8 cellular contexts compared by ENCODE assay signal in the genomic region with DNA sequence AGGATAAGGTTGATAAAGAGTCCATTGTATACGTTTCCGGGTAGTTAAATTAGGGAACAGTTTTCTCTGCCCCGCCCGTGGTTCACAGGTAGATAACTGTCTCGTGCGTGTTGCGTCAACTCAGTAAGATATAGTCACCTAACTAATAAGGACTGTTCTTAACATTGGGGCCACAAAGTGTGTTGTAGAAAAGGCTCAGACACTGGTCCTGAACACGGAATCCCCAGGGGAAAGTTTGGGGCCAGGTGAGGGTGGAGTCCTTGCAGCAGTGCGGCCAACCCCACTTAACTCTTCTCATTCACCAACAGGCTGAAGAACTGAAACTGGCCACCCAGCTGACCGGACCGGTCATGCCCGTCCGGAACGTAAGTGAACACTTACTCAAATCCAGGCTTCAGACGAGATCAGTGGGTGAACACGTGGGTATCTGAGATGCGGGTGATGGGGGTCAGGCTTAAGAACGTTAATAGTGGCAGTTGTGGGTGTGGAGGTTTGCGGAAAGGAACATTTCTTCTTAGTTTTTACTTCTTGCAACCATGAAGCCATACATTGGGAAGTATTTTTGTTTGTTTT. TPM values are rescaled to one million over a fixed set of nuclear protein-coding genes. Genes with fewer than 3 reads are reported as not detected.
DNase-seq lines count a peak whose midpoint lies in the region; ATAC-seq and TF ChIP-seq lines count a peak whose summit lies in the region.

No MANE protein-coding gene starts in this region.

- no peaks in the 10 kb centered on the region for H3K9me2 ChIP-seq in MM.1S (replicated peaks; ENCODE audit: insufficient read depth, low read length)

- H3K36me3 Mint-ChIP-seq in CD8-positive, alpha-beta memory T cell: peaks cover 14 to 58% (median 15%) of the 10 kb centered on the region in 3 donors
- peaks cover 0 to 44% (median 15%) of the 10 kb centered on the region in 3 donors for H3K36me3 Mint-ChIP-seq in naive thymus-derived CD8-positive, alpha-beta T cell

- H3K27me3 Mint-ChIP-seq in CD8-positive, alpha-beta memory T cell: no peaks in the 10 kb centered on the region
- H3K27me3 Mint-ChIP-seq in naive thymus-derived CD8-positive, alpha-beta T cell: no peaks in the 10 kb centered on the region

- H3K9me3 ChIP-seq in CD8-positive, alpha-beta memory T cell (ENCODE audit: low read length): no peaks in the 10 kb centered on the region
- no peaks in the 10 kb centered on the region for H3K9me3 ChIP-seq in MM.1S (replicated peaks; ENCODE audit: insufficient read depth, low read length)

- H3K4me3 ChIP-seq in CD8-positive, alpha-beta memory T cell (ENCODE audit: low read length): peak overlapping the region; percentile 84
- peak overlapping the region; percentile 83 for H3K4me3 ChIP-seq in MM.1S (ENCODE audit: low read length)
- peak overlapping the region; percentile 89 for H3K4me3 ChIP-seq in choroid plexus epithelial cell (ENCODE audit: low read depth, low read length)

- peaks cover 57 to 71% (median 64%) of the 10 kb centered on the region in 3 donors for H3K4me1 Mint-ChIP-seq in CD8-positive, alpha-beta memory T cell
- peaks cover 31 to 68% (median 62%) of the 10 kb centered on the region in 4 donors for H3K4me1 Mint-ChIP-seq in naive thymus-derived CD8-positive, alpha-beta T cell

- TF ChIP-seq CTCF in MM.1S (IDR thresholded peaks at IDR 0.05; ENCODE audit: low read length) (no peak), choroid plexus epithelial cell (conservative IDR thresholded peaks at IDR 0.05; ENCODE audit: low read depth, low read length) (no peak)

- H3K4me1 ChIP-seq in CD8-positive, alpha-beta memory T cell (ENCODE audit: insufficient read depth, low read length): peaks cover 52% of the 10 kb centered on the region
- peaks cover 8% of the 10 kb centered on the region; the same call in 1 of the 2 replicates for H3K4me1 ChIP-seq in MM.1S (ENCODE audit: low read length)

- ATAC-seq in naive thymus-derived CD8-positive, alpha-beta T cell: no peak
- no peak for ATAC-seq in HG02678 (IDR thresholded peaks at IDR 0.05; ENCODE audit: unreplicated experiment)

- H3K36me3 ChIP-seq in CD8-positive, alpha-beta memory T cell (ENCODE audit: insufficient read depth, low read length): peaks cover 39% of the 10 kb centered on the region
- H3K36me3 ChIP-seq in MM.1S (replicated peaks; ENCODE audit: insufficient read depth, low read length): no peaks in the 10 kb centered on the region

- peak overlapping the region; percentile 87 to 99 (median 95) for H3K4me3 Mint-ChIP-seq in CD8-positive, alpha-beta memory T cell
- H3K4me3 Mint-ChIP-seq in naive thymus-derived CD8-positive, alpha-beta T cell: peak overlapping the region; percentile 81 to 98 (median 92)

- CTCF ChIA-PET in CD8-positive, alpha-beta memory T cell (lab: Charles Lee): interaction anchor here (1.2 kb wide), 1 partner anchor 32 kb away, joined by 4 read pairs; no protein-coding TSS in a partner anchor

- POLR2A ChIA-PET in CD8-positive, alpha-beta memory T cell (lab: Charles Lee): interaction anchor here (1.1 to 1.2 kb wide), 2 partner anchors 13 to 54 kb away, joined by 3 to 4 read pairs; partner anchors contain the start of genes CPNE7 and SPG7
- POLR2A ChIA-PET in naive thymus-derived CD8-positive, alpha-beta T cell (lab: Charles Lee): interaction anchor here (1.0 to 2.1 kb wide), 5 partner anchors 8 to 315 kb away, joined by 3 to 6 read pairs (median 4); partner anchors contain the start of gene CPNE7

- H3K9ac ChIP-seq in MM.1S (ENCODE audit: low read length): peak overlapping the region; percentile 93; the same call in 1 of the 2 replicates

- H3K79me2 ChIP-seq in MM.1S (ENCODE audit: low read length): peaks cover 24% of the 10 kb centered on the region

- peaks cover 31% of the 10 kb centered on the region for H3F3A ChIP-seq in MM.1S (ENCODE audit: insufficient read depth, low read length)

- H3K27ac ChIP-seq in CD8-positive, alpha-beta memory T cell (ENCODE audit: low read depth, low read length): peak overlapping the region; percentile 97
- no peak overlapping the region for H3K27ac ChIP-seq in MM.1S (ENCODE audit: low read length)

- no peaks in the 10 kb centered on the region for H3K9me3 Mint-ChIP-seq in CD8-positive, alpha-beta memory T cell
- H3K9me3 Mint-ChIP-seq in naive thymus-derived CD8-positive, alpha-beta T cell: no peaks in the 10 kb centered on the region

- no peaks in the 10 kb centered on the region for H3K27me3 ChIP-seq in CD8-positive, alpha-beta memory T cell (ENCODE audit: insufficient read depth, low read length, poor library complexity, severe bottlenecking)
- H3K27me3 ChIP-seq in MM.1S (replicated peaks; ENCODE audit: insufficient read depth, low read length): no peaks in the 10 kb centered on the region

- peaks cover 16% of the 10 kb centered on the region for H4K20me1 ChIP-seq in MM.1S (ENCODE audit: insufficient read depth, low read length)

- peak overlapping the region; percentile 46 for H3K4me2 ChIP-seq in MM.1S (ENCODE audit: low read depth, low read length)

- H2AFZ ChIP-seq in MM.1S (ENCODE audit: low read length): no peak overlapping the region

- peak overlapping the region; percentile 83 to 100 (median 94) for H3K27ac Mint-ChIP-seq in CD8-positive, alpha-beta memory T cell
- peak overlapping the region; percentile 81 to 99 (median 93) for H3K27ac Mint-ChIP-seq in naive thymus-derived CD8-positive, alpha-beta T cell

- no peak for DNase-seq in CD8-positive, alpha-beta memory T cell
- DNase-seq in MM.1S (no peak), choroid plexus epithelial cell (ENCODE audit: low read depth) (peak; percentile 37), NCI-H510A treated with DMSO at 0.1 percent for 48 hours (lab: John Stamatoyannopoulos, UW) (no peak), globus pallidus (ENCODE audit: low spot score) (no peak), NCI-H1105 treated with DMSO at 0.1 percent for 48 hours (lab: John Stamatoyannopoulos, UW) (no peak)
- no peak for DNase-seq in naive thymus-derived CD8-positive, alpha-beta T cell

RNA-seq across cellular contexts. Expression of gene RPL13, which starts 1.6 kb away (rescaled TPM):
- 1,000 to 10,000 TPM; 2,710 to 2,878 TPM for total RNA-seq in CD8-positive, alpha-beta memory T cell
- polyA plus RNA-seq in CD8-positive, alpha-beta memory T cell: 5,211 TPM
- 1,000 to 10,000 TPM; 5,034 to 5,103 TPM for total RNA-seq in naive thymus-derived CD8-positive, alpha-beta T cell
- polyA plus RNA-seq in naive thymus-derived CD8-positive, alpha-beta T cell: 1,000 to 10,000 TPM; 5,034 to 7,902 (median 7,525) TPM

RNA-seq across cellular contexts. Expression of gene CPNE7, which starts 13.4 kb away (rescaled TPM):
- 1 to 10 TPM; 3.2 to 6.1 TPM for total RNA-seq in CD8-positive, alpha-beta memory T cell
- 12.9 TPM for polyA plus RNA-seq in CD8-positive, alpha-beta memory T cell
- under 1 TPM in 1 of 2 experiments, not detected in 1; 0.23 TPM for total RNA-seq in naive thymus-derived CD8-positive, alpha-beta T cell
- under 1 TPM in 1 of 3 donors, not detected in 2; 0.53 TPM for polyA plus RNA-seq in naive thymus-derived CD8-positive, alpha-beta T cell

RNA-seq across cellular contexts. Expression of gene DPEP1, which starts 51.3 kb away (rescaled TPM):
- total RNA-seq in CD8-positive, alpha-beta memory T cell: not detected
- polyA plus RNA-seq in CD8-positive, alpha-beta memory T cell: not detected
- not detected for total RNA-seq in naive thymus-derived CD8-positive, alpha-beta T cell
- not detected for polyA plus RNA-seq in naive thymus-derived CD8-positive, alpha-beta T cell

RNA-seq across cellular contexts. Expression of gene SPG7, which starts 53.9 kb away (rescaled TPM):
- 10 to 100 TPM; 77.4 to 79.5 TPM for total RNA-seq in CD8-positive, alpha-beta memory T cell
- 48.2 TPM for polyA plus RNA-seq in CD8-positive, alpha-beta memory T cell
- 100 to 1,000 TPM; 164 to 169 TPM for total RNA-seq in naive thymus-derived CD8-positive, alpha-beta T cell
- 10 to 100 TPM; 44.8 to 58.2 (median 44.9) TPM for polyA plus RNA-seq in naive thymus-derived CD8-positive, alpha-beta T cell
